Comparison of ENCODE assay signal across 8 cellular contexts in the genomic region with DNA sequence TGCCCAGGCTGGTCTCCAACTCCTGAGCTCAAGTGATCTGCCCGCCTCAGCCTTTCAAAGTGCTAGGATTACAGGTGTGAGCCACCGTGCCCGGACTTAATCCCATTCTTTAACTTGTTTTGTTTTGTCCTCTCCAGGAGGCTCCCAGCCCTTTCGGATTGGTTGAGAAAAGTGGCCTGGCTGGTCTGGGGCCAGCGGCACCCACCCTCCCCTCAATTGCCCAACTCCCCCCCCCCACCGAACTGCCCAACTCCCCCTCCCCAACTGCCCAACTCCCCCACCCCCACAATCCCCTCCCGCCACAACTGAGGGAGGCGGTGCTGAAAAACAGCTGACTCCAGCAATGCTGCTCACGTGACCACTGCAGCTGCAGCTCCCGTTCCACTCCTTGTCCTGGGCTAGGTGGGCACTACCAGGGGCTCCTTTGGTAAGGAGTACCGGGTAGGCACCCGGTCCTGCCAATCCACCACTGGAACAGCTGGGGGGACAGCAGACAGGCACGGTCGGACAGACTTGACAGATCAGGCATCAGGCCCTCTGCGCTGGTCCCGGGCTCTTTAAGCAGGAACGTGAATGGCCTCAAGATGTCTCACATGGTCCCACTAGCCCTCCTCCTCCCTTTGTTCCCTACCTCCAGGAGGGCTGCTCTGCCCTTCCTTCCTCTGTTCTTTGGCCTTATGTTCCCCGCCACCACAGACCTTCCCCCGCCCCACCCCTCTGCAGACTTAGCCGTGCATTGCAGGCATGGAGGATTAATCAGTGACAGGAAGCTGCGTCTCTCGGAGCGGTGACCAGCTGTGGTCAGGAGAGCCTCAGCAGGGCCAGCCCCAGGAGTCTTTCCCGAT. TPM values are rescaled to one million over a fixed set of nuclear protein-coding genes. Genes with fewer than 3 reads are reported as not detected.
DNase-seq lines count a peak whose midpoint lies in the region; ATAC-seq and TF ChIP-seq lines count a peak whose summit lies in the region.

TSS of gene TCN2 (plus strand) at position 720 of the 845 bp plus-strand sequence. CDS start 158 bp downstream, outside the sequence.

- peak in 1 of 2 donors; percentile 77 for TF ChIP-seq POLR2A in adrenal gland (IDR thresholded peaks at IDR 0.05)
- TF ChIP-seq POLR2A in uterus (IDR thresholded peaks at IDR 0.05), result no peak

- TF ChIP-seq CTCF in adrenal gland (IDR thresholded peaks at IDR 0.05) (peak in 3 of 6 experiments; percentile 16 to 30 (median 25)), uterus (IDR thresholded peaks at IDR 0.05) (no peak)

- DNase-seq in EL (peak; percentile 83), NOMO-1 treated with dmso at 0.1 percent for 144 hours (lab: John Stamatoyannopoulos, UW; ENCODE audit: unreplicated experiment) (peak; percentile 12), adrenal gland (peak; percentile 75 to 91 (median 83)), Right ventricle myocardium superior (peak; percentile 81), nucleus accumbens (lab: John Stamatoyannopoulos, UW) (peak; percentile 11 to 87 (median 71)), uterus (peak; percentile 65 to 79)

- H3K27ac ChIP-seq in adrenal gland (peak within 1 kb of the TSS; percentile 6 to 93 (median 74)), uterus (peak within 1 kb of the TSS; percentile 82 to 85)

- H3K9me3 ChIP-seq in adrenal gland (replicated peaks in 1 of 3) (no peaks in the 10 kb centered on the region), uterus (no peaks in the 10 kb centered on the region)

- ATAC-seq in HG03159 (IDR thresholded peaks at IDR 0.05; ENCODE audit: unreplicated experiment) (peak; percentile 46), Right ventricle myocardium superior (ENCODE audit: poor library complexity) (peak; percentile 87), HG02970 (IDR thresholded peaks at IDR 0.05; ENCODE audit: low FRiP score, unreplicated experiment) (no peak)

- intact Hi-C loops in adrenal gland (cut with DNase I) (no loop called here), Right ventricle myocardium superior (cut with DNase I) (no loop called here), uterus (cut with DNase I; ENCODE audit: low total_unique reads) (no loop called here)

- no peaks in the 10 kb centered on the region for H3K27me3 ChIP-seq in adrenal gland
- H3K27me3 ChIP-seq in uterus, result no peaks in the 10 kb centered on the region

- H3K4me3 ChIP-seq in adrenal gland (peak within 1 kb of the TSS; percentile 21 to 68 (median 43)), uterus (peak within 1 kb of the TSS; percentile 35 to 39)

- H3K36me3 ChIP-seq in adrenal gland (replicated peaks in 1 of 2), result peaks cover 0 to 7% of the 10 kb centered on the region in 2 donors
- H3K36me3 ChIP-seq in uterus, result no peaks in the 10 kb centered on the region

- H3K4me1 ChIP-seq in adrenal gland (replicated peaks in 1 of 2), result peaks cover 34 to 40% of the 10 kb centered on the region in 2 donors
- H3K4me1 ChIP-seq in uterus, result peaks cover 0 to 14% of the 10 kb centered on the region in 2 donors

- 0 to 1% (median 1%) methylated on average over 19 to 24 of the region's 24 CpGs for WGBS in adrenal gland, 4 donors

RNA-seq across cellular contexts. Expression of gene TCN2, which starts in this region (rescaled TPM):
- total RNA-seq in adrenal gland (100 to 1,000 TPM in 1 of 8 donors, 10 to 100 TPM in 7; 34.8 to 108 (median 62.8) TPM), Right ventricle myocardium superior (13.4 TPM), uterus (10 to 100 TPM; 21.8 to 44.5 (median 30.3) TPM)
- 10 to 100 TPM; 12.8 to 21.9 (median 17.8) TPM for polyA plus RNA-seq in adrenal gland

Comparison
In these comparisons a context has a peak if more than half of its experiments do, and no peak if none do; other contexts are left out.
1. DNase-seq: peak in every context shown above with its lines; median percentile 83 in EL; 83 in adrenal gland; 81 in Right ventricle myocardium superior; 72 in uterus; 71 in nucleus accumbens; 12 in NOMO-1 treated with dmso at 0.1 percent for 144 hours.